ENCODE assay signal across 17 cellular contexts in the genomic region with DNA sequence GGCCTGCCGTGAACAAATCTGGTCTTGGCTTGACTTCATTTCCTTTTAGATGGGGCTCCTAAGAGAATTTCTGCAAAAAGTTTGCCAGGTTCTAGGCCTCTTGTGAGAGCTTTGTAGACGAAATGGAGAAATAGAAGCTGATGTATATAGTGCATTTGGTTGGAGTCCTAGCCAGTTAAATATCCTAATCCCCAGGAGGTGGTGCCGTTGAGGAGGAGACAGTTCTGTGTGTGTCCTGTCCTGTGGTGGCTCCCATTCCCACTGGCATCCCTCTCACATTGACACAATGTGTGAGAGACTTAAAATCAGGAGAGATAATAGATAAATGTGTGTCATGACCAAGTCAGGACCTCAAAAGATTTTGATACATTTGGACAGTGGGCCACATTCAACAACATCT. TPM values are rescaled to one million over a fixed set of nuclear protein-coding genes. Genes with fewer than 3 reads are reported as not detected.
DNase-seq lines count a peak whose midpoint lies in the region; ATAC-seq and TF ChIP-seq lines count a peak whose summit lies in the region.
"Had no signal": no experiment of that assay in that cellular context is flagged by ENCODE, and none has a peak within 500 bp of the region (broad histone marks: within the 10 kb centered on the region; RNA-seq: fewer than 3 reads in every experiment).

No MANE protein-coding gene starts in this region.

- TF ChIP-seq CTCF in BE2C (IDR thresholded peaks at IDR 0.05; ENCODE audit: low read depth, low read length) (0 out of 2 replicates have a peak, but pooled peaks have one; percentile 6), Panc1 (IDR thresholded peaks at IDR 0.05) (no peak; the same call in 1 of the 2 replicates), foreskin keratinocyte (conservative IDR thresholded peaks at IDR 0.05) (peak; percentile 24)

- no peaks in the 10 kb centered on the region for H3K27me3 ChIP-seq in BE2C
- no peaks in the 10 kb centered on the region for H3K27me3 ChIP-seq in H7 (ENCODE audit: control insufficient read depth, insufficient read depth, low read length)
- H3K27me3 ChIP-seq in Panc1 (ENCODE audit: control insufficient read depth, insufficient read depth, low read length), result no peaks in the 10 kb centered on the region
- H3K27me3 ChIP-seq in foreskin keratinocyte, result no peaks in the 10 kb centered on the region
- H3K27me3 ChIP-seq: BLaER1 treated with 17β-estradiol and CSF1 and Interleukin-3, amounts not matched to agents 10 nM and 100 nM; MG63 had no signal

- H3K4me3 ChIP-seq in BE2C (ENCODE audit: low read depth, low read length) (no peak overlapping the region), H7 (ENCODE audit: insufficient read depth, low read depth, low read length) (no peak overlapping the region), Panc1 (ENCODE audit: low read depth in 2 of 2, low read length in 2 of 2) (no peak overlapping the region)
- H3K4me3 ChIP-seq: A549; BLaER1 treated with 17β-estradiol and CSF1 and Interleukin-3, amounts not matched to agents 10 nM and 100 nM; MG63 had no signal

- 0 out of 2 replicates have a peak, but pooled peaks have one; percentile 72 for ATAC-seq in Panc1
- ATAC-seq in foreskin keratinocyte, result peak; percentile 40
- ATAC-seq in GM21515 (IDR thresholded peaks at IDR 0.05; ENCODE audit: unreplicated experiment), result no peak
- ATAC-seq: CD8-positive, alpha-beta T cell had no signal

- H3K4me1 ChIP-seq in BE2C (no peaks in the 10 kb centered on the region), Panc1 (ENCODE audit: control insufficient read depth, insufficient read depth, low read length) (no peaks in the 10 kb centered on the region), foreskin keratinocyte (no peaks in the 10 kb centered on the region)
- H3K4me1 ChIP-seq: A549 had no signal

- in situ Hi-C loops in Panc1 (cut with HindIII; ENCODE audit: low pct_unique_long_range_greater_than_20kb, low sequenced_read_pairs), result no loop called here

- H3K9me3 ChIP-seq in BE2C (no peaks in the 10 kb centered on the region), Panc1 (ENCODE audit: control insufficient read depth, insufficient read depth, low read depth, low read length) (no peaks in the 10 kb centered on the region)
- H3K9me3 ChIP-seq: A549 had no signal

- H3K36me3 ChIP-seq in BE2C (no peaks in the 10 kb centered on the region), H7 (replicated peaks; ENCODE audit: control insufficient read depth, insufficient read depth, low read length) (no peaks in the 10 kb centered on the region), Panc1 (ENCODE audit: control insufficient read depth, insufficient read depth, low read length) (no peaks in the 10 kb centered on the region)
- H3K36me3 ChIP-seq: BLaER1 treated with 17β-estradiol and CSF1 and Interleukin-3, amounts not matched to agents 10 nM and 100 nM had no signal

- intact Hi-C loops in Panc1 (cut with micrococcal nuclease; ENCODE audit: unreplicated experiment) (no loop called here), head of caudate nucleus (cut with DNase I) (no loop called here)

- POLR2A ChIA-PET in Panc1 (lab: Charles Lee), result no interaction called here

- no peak overlapping the region for H3K27ac ChIP-seq in Panc1 (ENCODE audit: low read length)
- no peak overlapping the region for H3K27ac ChIP-seq in foreskin keratinocyte
- H3K27ac ChIP-seq: A549; BLaER1 treated with 17β-estradiol and CSF1 and Interleukin-3, amounts not matched to agents 10 nM and 100 nM had no signal

- BruUV-seq in Panc1 (replicated peaks; lab: Mats Ljungman, UMichigan), result no TSS peak

- DNase-seq in BE2C, result no peak
- DNase-seq in H7, result peak; percentile 38
- no peak for DNase-seq in Panc1 (ENCODE audit: low read depth, low spot score)
- DNase-seq in foreskin keratinocyte, result no peak
- no peak for DNase-seq in GM19238 (ENCODE audit: insufficient read length, low spot score)
- no peak for DNase-seq in head of caudate nucleus
- DNase-seq: Calu3; CD8-positive, alpha-beta T cell; MG63; NCI-H1092 treated with DMSO at 0.1 percent for 48 hours; NCI-H1694; NCI-H2081 treated with DMSO at 0.1 percent for 48 hours; NCI-H774 had no signal

- CTCF ChIA-PET in Panc1 (lab: Charles Lee), result no interaction called here

RNA-seq across cellular contexts. Expression of a gene that starts 34.6 kb away (rescaled TPM):
- polyA plus RNA-seq in BE2C (2012; ENCODE audit: insufficient read depth, insufficient read length, low read depth), result 0.14 TPM
- total RNA-seq in H7 (2014; rRNA removed; shearing (Covaris generic)), result 0.70 and 1.0 TPM in 2 replicates
- total RNA-seq in Panc1 (2021; ENCODE audit: unreplicated experiment), result 0.31 TPM
- 0.19 TPM for polyA plus RNA-seq in Panc1 (2012; ENCODE audit: insufficient read length)
- 2.1 and 5.5 TPM in 2 replicates for total RNA-seq in foreskin keratinocyte
- 1.1 and 2.2 TPM in 2 replicates for polyA plus RNA-seq in foreskin keratinocyte
- total RNA-seq: CD8-positive, alpha-beta T cell; T-helper 1 cell treated with Interleukin-12 subunit alpha and Interleukin-12 subunit beta and Interleukin-4 antibody, amounts not matched to agents 30 ng/mL and 1 ng/mL, for 36 hours had no signal
